In genomic region chr20:18133962-18134361, GRCh38 we compare ENCODE assay signal across 1 cellular context.
TF ChIP-seq lines count a peak whose summit lies in the region.

No MANE protein-coding gene starts in this region.

TF ChIP-seq in H1, 55 proteins besides CTCF, POLR2A, EP300 and RAD21:
- TF ChIP-seq KDM5A (IDR thresholded peaks at IDR 0.05; ENCODE audit: low read length) (no peak), ASH2L (IDR thresholded peaks at IDR 0.05; ENCODE audit: low read length) (no peak), BRCA1 (IDR thresholded peaks at IDR 0.05; ENCODE audit: low read depth, low read length) (no peak), RNF2 (IDR thresholded peaks at IDR 0.05; ENCODE audit: borderline replicate concordance, low read depth, low read length, missing control alignments, poor library complexity, severe bottlenecking) (no peak), CEBPB (IDR thresholded peaks at IDR 0.05; ENCODE audit: low read depth, low read length) (no peak), SIRT6 (IDR thresholded peaks at IDR 0.05; ENCODE audit: low read length) (no peak), TEAD4 (IDR thresholded peaks at IDR 0.05; ENCODE audit: low read depth, low read length) (no peak), BACH1 (IDR thresholded peaks at IDR 0.05; ENCODE audit: low read length) (no peak), CTBP2 (IDR thresholded peaks at IDR 0.05; ENCODE audit: borderline replicate concordance, insufficient read depth, insufficient read length, low read length) (no peak)
